Comparison of ENCODE assay signal across 1 cellular context in the genomic region with DNA sequence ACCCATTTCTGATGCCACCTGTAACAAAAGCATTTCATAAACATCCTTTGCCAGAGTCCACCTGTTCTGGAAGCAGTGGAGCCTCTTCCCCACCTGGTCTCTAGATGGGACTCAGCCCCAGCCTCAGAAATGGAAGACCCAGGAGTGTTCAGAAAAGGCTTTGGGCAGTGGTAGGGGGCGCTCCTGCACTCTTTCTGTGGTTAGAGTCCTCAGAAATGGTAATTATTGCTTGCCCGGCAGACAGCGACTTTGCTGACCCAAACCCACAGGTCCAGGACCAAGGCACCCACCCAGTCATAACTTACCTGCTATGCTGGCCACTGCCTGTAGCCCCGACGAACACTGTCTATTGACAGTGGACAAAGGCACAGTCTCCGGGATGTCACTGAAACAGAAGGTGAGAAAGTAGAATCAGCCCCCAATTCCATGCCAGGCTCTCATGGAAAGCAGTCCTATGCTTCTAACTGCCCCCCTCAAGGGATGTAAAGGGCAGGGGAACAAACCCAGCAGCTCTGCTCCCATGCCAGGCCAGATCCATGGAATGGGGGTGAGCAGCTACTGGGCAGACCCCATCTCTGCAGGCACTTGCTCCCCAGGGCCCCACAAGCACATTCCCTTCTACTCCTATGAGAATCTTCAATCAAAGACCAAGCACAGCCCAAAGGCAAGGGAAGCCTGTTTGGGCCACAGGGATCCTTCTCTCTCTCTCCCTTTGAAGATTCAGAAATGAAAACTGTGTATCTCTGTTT.
TF ChIP-seq lines count a peak whose summit lies in the region.

No MANE protein-coding gene starts in this region.

TF ChIP-seq in GM12878, 131 proteins besides CTCF, POLR2A, EP300 and RAD21:
- peak; percentile 42; the same call in 1 of the 2 replicates for TF ChIP-seq SMC3 (IDR thresholded peaks at IDR 0.05; ENCODE audit: borderline replicate concordance, low read length)
- TF ChIP-seq IKZF2 (IDR thresholded peaks at IDR 0.05), result no peak
- TF ChIP-seq SIX5 (IDR thresholded peaks at IDR 0.05; ENCODE audit: low read depth, low read length, severe bottlenecking), result no peak
- TF ChIP-seq CBFB (IDR thresholded peaks at IDR 0.05; ENCODE audit: low read depth), result peak; percentile 58; the same call in 1 of the 2 replicates
- TF ChIP-seq KLF5 (IDR thresholded peaks at IDR 0.05; ENCODE audit: partially characterized antibody), result no peak
- peak; percentile 83 for TF ChIP-seq RUNX3 (IDR thresholded peaks at IDR 0.05; ENCODE audit: low read length)
- TF ChIP-seq YY1 (IDR thresholded peaks at IDR 0.05; ENCODE audit: low read depth, low read length), result 0 out of 2 replicates have a peak, but pooled peaks have one; percentile 53
